1 cellular context compared by ENCODE assay signal in genomic region chr14:91911474-91912032, GRCh38.
TF ChIP-seq lines count a peak whose summit lies in the region.

No MANE protein-coding gene starts in this region.

TF ChIP-seq in neural cell, 6 proteins besides CTCF, POLR2A, EP300 and RAD21 (continued from another document):
- no peak for TF ChIP-seq SMC3 (conservative IDR thresholded peaks at IDR 0.05; ENCODE audit: poor library complexity)
